ENCODE assay signal across 8 cellular contexts in the genomic region with DNA sequence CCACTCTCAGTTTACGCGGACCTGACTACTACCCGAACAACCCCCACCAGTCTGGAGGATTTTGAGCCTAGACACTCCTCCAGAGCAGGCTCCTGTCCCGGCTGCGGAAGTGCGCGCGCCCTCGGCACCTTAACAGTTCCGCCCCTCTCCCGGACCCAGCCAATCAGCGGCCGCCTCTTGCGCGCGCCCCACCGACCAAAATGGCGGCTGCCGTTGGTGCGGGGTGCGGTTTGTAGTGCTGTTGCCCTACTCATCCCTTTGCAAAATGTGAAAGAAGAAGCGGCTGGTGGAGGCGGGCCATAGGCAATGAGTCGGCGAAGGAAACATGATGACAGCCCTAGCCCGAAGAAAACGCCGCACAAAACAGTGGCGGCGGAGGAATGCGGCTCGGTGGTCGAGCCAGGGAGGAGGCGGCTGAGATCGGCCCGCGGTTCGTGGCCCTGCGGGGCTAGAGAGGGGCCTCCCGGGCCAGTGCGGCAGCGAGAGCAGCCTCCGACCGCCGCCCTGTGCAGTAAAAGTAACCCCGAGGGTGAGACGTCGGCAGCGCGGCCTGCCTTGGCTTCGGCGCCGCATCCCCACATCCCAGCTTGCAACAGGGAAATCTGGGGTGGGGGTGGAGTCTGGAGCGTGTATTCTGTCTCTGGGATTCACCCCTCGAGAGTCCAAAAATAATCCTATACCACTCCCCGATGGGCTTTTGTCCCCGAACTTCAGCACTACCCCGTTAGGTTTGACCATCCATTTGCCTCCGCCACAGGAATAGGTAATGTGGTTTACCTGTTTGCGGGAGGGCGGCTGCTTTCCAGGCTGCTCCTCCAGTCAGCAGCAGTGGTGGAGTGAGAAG. TPM values are rescaled to one million over a fixed set of nuclear protein-coding genes. Genes with fewer than 3 reads are reported as not detected.
DNase-seq lines count a peak whose midpoint lies in the region; ATAC-seq and TF ChIP-seq lines count a peak whose summit lies in the region.

TSS of gene ETAA1 (plus strand) at position 191 of the 844 bp plus-strand sequence. CDS start at position 307, 116 bp downstream.

- peak within 1 kb of the TSS; percentile 98 for H3K27ac Mint-ChIP-seq in activated naive CD8-positive, alpha-beta T cell treated with anti-CD3 and anti-CD28 coated beads for 36 hours

- ATAC-seq in HG02571 (IDR thresholded peaks at IDR 0.05; ENCODE audit: unreplicated experiment) (peak; percentile 100), omental fat pad (ENCODE audit: low FRiP score) (peak; percentile 99)

- H3K36me3 ChIP-seq in testis (ENCODE audit: low read depth, missing control alignments) = no peaks in the 10 kb centered on the region

- H3K9me3 Mint-ChIP-seq in activated naive CD8-positive, alpha-beta T cell treated with anti-CD3 and anti-CD28 coated beads for 36 hours = no peaks in the 10 kb centered on the region

- H3K27me3 Mint-ChIP-seq in activated naive CD8-positive, alpha-beta T cell treated with anti-CD3 and anti-CD28 coated beads for 36 hours = no peaks in the 10 kb centered on the region

- TF ChIP-seq POLR2A in testis (IDR thresholded peaks at IDR 0.05) = peak; percentile 42

- DNase-seq in GM04504 (ENCODE audit: low read depth) = peak; percentile 66
- DNase-seq in NCI-H1092 treated with DMSO at 0.1 percent for 48 hours (lab: John Stamatoyannopoulos, UW) = peak; percentile 73
- peak; percentile 86 for DNase-seq in SKM-1 (lab: John Stamatoyannopoulos, UW; ENCODE audit: unreplicated experiment)
- DNase-seq in activated naive CD8-positive, alpha-beta T cell treated with anti-CD3 and anti-CD28 coated beads for 36 hours = peak; percentile 91
- DNase-seq in glomerular visceral epithelial cell (ENCODE audit: extremely low spot score) = peak; percentile 89
- DNase-seq in omental fat pad (ENCODE audit: low spot score) = peak; percentile 75
- DNase-seq in testis = peak; percentile 97

- peaks cover 6% of the 10 kb centered on the region for H3K4me1 Mint-ChIP-seq in activated naive CD8-positive, alpha-beta T cell treated with anti-CD3 and anti-CD28 coated beads for 36 hours

- H3K27ac ChIP-seq in testis = peak within 1 kb of the TSS; percentile 94 to 98

- intact Hi-C loops in testis (cut with DNase I; ENCODE audit: low total_unique reads) = no loop called here

- no peaks in the 10 kb centered on the region for H3K4me1 ChIP-seq in testis

- no peaks in the 10 kb centered on the region for H3K9me3 ChIP-seq in testis

- TF ChIP-seq CTCF in omental fat pad (IDR thresholded peaks at IDR 0.05) (no peak), testis (IDR thresholded peaks at IDR 0.05) (no peak)

- WGBS in testis, 2 donors = 0% methylated on average over 46 to 61 of the region's 61 CpGs

- peak within 1 kb of the TSS; percentile 96 for H3K4me3 Mint-ChIP-seq in activated naive CD8-positive, alpha-beta T cell treated with anti-CD3 and anti-CD28 coated beads for 36 hours

- H3K36me3 Mint-ChIP-seq in activated naive CD8-positive, alpha-beta T cell treated with anti-CD3 and anti-CD28 coated beads for 36 hours = peaks cover 14% of the 10 kb centered on the region

- H3K4me3 ChIP-seq in testis = peak within 1 kb of the TSS; percentile 95 to 99

- H3K27me3 ChIP-seq in testis = no peaks in the 10 kb centered on the region

RNA-seq across cellular contexts. Expression of gene ETAA1, which starts in this region (rescaled TPM):
- total RNA-seq in activated naive CD8-positive, alpha-beta T cell treated with anti-CD3 and anti-CD28 coated beads for 36 hours = 10 to 100 TPM; 12.3 to 13.1 TPM
- 10 to 100 TPM in 2 of 4 donors, 1 to 10 TPM in 2; 5.6 to 22.1 (median 10.6) TPM for total RNA-seq in omental fat pad
- 10 to 100 TPM; 18.7 to 19.2 TPM for total RNA-seq in testis
- polyA plus RNA-seq in testis (ENCODE audit: insufficient read depth, low read depth, low replicate concordance) = 4.4 TPM

Comparison
In these comparisons a context has a peak if more than half of its experiments do, and no peak if none do; other contexts are left out.
1. Peak in every context shown above with its lines: DNase-seq, ATAC-seq, H3K4me3 ChIP-seq and H3K27ac ChIP-seq.